21 cellular contexts compared by ENCODE assay signal in genomic region chr14:103995876-103996275, GRCh38. TPM values are rescaled to one million over a fixed set of nuclear protein-coding genes. Genes with fewer than 3 reads are reported as not detected.
"Had no signal": no experiment of that assay in that cellular context is flagged by ENCODE, and none has a peak within 500 bp of the region (broad histone marks: within the 10 kb centered on the region; RNA-seq: fewer than 3 reads in every experiment).

No MANE protein-coding gene starts in this region.

- H3K27ac ChIP-seq: RWPE1 had no signal

- H3K9me3 ChIP-seq: SK-N-SH had no signal

- H3K9ac ChIP-seq: SK-N-SH had no signal

- H3K9me2 ChIP-seq: SK-N-SH had no signal

- DNase-seq: Kasumi-1, KG1, MM.1S, NCI-H1092 treated with DMSO at 0.1 percent for 48 hours, NCI-H1436, NCI-H187, NCI-H2029, NCI-H2081 treated with DMSO at 0.1 percent for 48 hours, NCI-H2171, NCI-H345, NCI-H446 treated with DMSO at 0.1 percent for 48 hours, NCI-H510A treated with DMSO at 0.1 percent for 48 hours, NCI-H82, SHP77, SK-N-SH, SW 1271 had no signal

- ATAC-seq: Panc1 had no signal

- H3K4me2 ChIP-seq: SK-N-SH had no signal

RNA-seq across cellular contexts. Expression of gene RD3L, which starts 53.5 kb away (rescaled TPM):
- total RNA-seq: HT-29, M059J, SK-MEL-5 had no signal
- polyA plus RNA-seq: SK-N-SH had no signal
